In the genomic region with DNA sequence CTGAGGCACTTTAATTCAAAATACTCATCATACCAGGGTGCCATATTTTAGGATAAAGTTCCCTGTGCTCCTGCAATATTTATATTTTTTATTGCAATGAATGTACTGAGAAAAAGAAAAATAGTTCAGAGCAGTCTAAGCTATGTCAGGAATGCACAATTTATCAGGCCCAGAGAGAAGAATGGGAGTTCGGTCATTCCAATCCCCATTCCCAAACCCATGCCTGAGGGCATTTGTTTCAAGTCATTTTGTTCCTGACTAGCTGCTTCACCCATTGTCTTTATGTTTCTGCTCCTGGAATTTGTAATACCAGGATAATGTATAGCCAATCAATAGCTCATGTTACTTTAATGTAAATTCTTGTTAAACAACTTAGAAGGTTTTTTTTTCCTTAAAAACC, we compare ENCODE assay signal across 23 cellular contexts.
"Had no signal": no experiment of that assay in that cellular context is flagged by ENCODE, and none has a peak within 500 bp of the region (broad histone marks: within the 10 kb centered on the region; RNA-seq: fewer than 3 reads in every experiment).

No MANE protein-coding gene starts in this region.

- H3K27ac Mint-ChIP-seq: activated CD4-positive, alpha-beta memory T cell treated with anti-CD3 and anti-CD28 coated beads, Interleukin-2, amount 10 ng/mL, durations not matched to agents 7 days and 5 days; mesothelial cell of epicardium; T-helper 17 cell had no signal

- H3K27ac ChIP-seq: adrenal gland, body of pancreas, coronary artery, esophagus squamous epithelium, gastrocnemius medialis, heart right ventricle, lower lobe of right lung, psoas muscle, spleen, stomach, thoracic aorta had no signal

- ATAC-seq: activated T-cell treated with anti-CD3 and anti-CD28 coated beads, Interleukin-2, amount 50 U/mL, for 4 hours; body of pancreas; gastrocnemius medialis; heart right ventricle; left colon; lower lobe of right lung; psoas muscle; sciatic nerve; T-helper 17 cell had no signal

- H3K9me3 ChIP-seq: adrenal gland, body of pancreas, psoas muscle had no signal

- H3K4me3 ChIP-seq: adrenal gland, body of pancreas, coronary artery, esophagus squamous epithelium, gastrocnemius medialis, heart right ventricle, lower lobe of right lung, psoas muscle, spleen, stomach, thoracic aorta had no signal

- H3K27me3 ChIP-seq: adrenal gland, body of pancreas, gastrocnemius medialis, spleen, stomach had no signal

- H3K4me1 ChIP-seq: adrenal gland, body of pancreas, esophagus squamous epithelium, gastrocnemius medialis, heart right ventricle, lower lobe of right lung, psoas muscle, spleen, stomach had no signal

- H3K4me1 Mint-ChIP-seq: activated CD4-positive, alpha-beta memory T cell treated with anti-CD3 and anti-CD28 coated beads, Interleukin-2, amount 10 ng/mL, durations not matched to agents 7 days and 5 days had no signal

- H3K36me3 ChIP-seq: adrenal gland, esophagus squamous epithelium, gastrocnemius medialis, heart right ventricle, lower lobe of right lung, spleen, stomach, thoracic aorta had no signal

- H3K4me3 Mint-ChIP-seq: activated CD4-positive, alpha-beta memory T cell treated with anti-CD3 and anti-CD28 coated beads, Interleukin-2, amount 10 ng/mL, durations not matched to agents 7 days and 5 days; activated T-cell treated with anti-CD3 and anti-CD28 coated beads, Interleukin-2, amount 50 U/mL, for 4 hours; mesothelial cell of epicardium; T-helper 17 cell had no signal

- DNase-seq: activated CD4-positive, alpha-beta memory T cell treated with anti-CD3 and anti-CD28 coated beads, Interleukin-2, amount 10 ng/mL, durations not matched to agents 7 days and 5 days; activated CD4-positive, alpha-beta T cell treated with anti-CD3 and anti-CD28 coated beads for 4 hours; activated effector memory CD4-positive, alpha-beta T cell treated with Interleukin-2 at 50 U/mL for 16 hours; activated naive CD4-positive, alpha-beta T cell treated with anti-CD3 and anti-CD28 coated beads, Interleukin-2, amount 50 U/mL, for 16 hours; activated T-cell treated with anti-CD3 and anti-CD28 coated beads, Interleukin-2, amount 50 U/mL, for 4 hours; adrenal gland; body of pancreas; caudate nucleus; effector CD4-positive, alpha-beta T cell; esophagus squamous epithelium; gastrocnemius medialis; heart right ventricle; left colon; lower lobe of right lung; psoas muscle; spleen; stimulated activated CD4-positive, alpha-beta T cell treated with anti-CD3 and anti-CD28 coated beads, Interleukin-1b, Interleukin-23, amount 100 ng/mL, for 48 hours; stomach; T-helper 17 cell had no signal
